14 cellular contexts compared by ENCODE assay signal in the genomic region with DNA sequence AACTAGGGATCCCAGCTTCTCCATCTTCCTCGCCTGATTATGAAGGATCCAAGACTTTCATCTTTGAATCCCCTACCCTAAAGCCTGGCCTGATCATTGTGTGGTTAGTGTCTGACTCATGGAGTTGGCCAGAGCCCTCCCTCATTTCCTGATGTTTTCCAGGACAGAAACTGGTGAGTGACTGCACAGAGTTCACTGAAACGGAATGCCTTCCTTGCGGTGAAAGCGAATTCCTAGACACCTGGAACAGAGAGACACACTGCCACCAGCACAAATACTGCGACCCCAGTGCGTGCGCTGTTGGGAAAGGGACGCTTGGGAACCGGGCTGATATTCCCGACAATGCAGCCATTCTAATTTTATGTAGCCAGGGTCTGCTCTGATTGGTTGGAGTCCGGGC. TPM values are rescaled to one million over a fixed set of nuclear protein-coding genes. Genes with fewer than 3 reads are reported as not detected.
DNase-seq lines count a peak whose midpoint lies in the region; ATAC-seq lines count a peak whose summit lies in the region.
"Had no signal": no experiment of that assay in that cellular context is flagged by ENCODE, and none has a peak within 500 bp of the region (broad histone marks: within the 10 kb centered on the region; RNA-seq: fewer than 3 reads in every experiment).

No MANE protein-coding gene starts in this region.

- no peak for ATAC-seq in HG03175 (IDR thresholded peaks at IDR 0.05; ENCODE audit: unreplicated experiment)
- ATAC-seq: T-cell had no signal

- H3K27ac ChIP-seq in mesodermal cell (ENCODE audit: low read depth, low read length, severe bottlenecking) = peak overlapping the region; percentile 30
- H3K27ac ChIP-seq: BLaER1 had no signal

- H3K4me1 ChIP-seq in mesodermal cell (ENCODE audit: control insufficient read depth, insufficient read depth, low read length, poor library complexity, severe bottlenecking) = peaks cover 16% of the 10 kb centered on the region

- no peak overlapping the region for H3K4me3 ChIP-seq in mesodermal cell (ENCODE audit: extremely low read depth, insufficient read depth, low read length, poor library complexity, severe bottlenecking)
- H3K4me3 ChIP-seq: BLaER1 had no signal

- no peaks in the 10 kb centered on the region for H3K36me3 ChIP-seq in mesodermal cell (ENCODE audit: control insufficient read depth, insufficient read depth, low read length)

- no peaks in the 10 kb centered on the region for H3K9me3 ChIP-seq in mesodermal cell (ENCODE audit: control insufficient read depth, low read length)
- H3K9me3 ChIP-seq: BLaER1 had no signal

- WGBS in mesodermal cell (ENCODE audit: insufficient coverage in 2 of 2), 2 experiments = 85 to 94% methylated on average over 10 to 11 of the region's 11 CpGs

- DNase-seq in AG20443 (ENCODE audit: low spot score) (peak; percentile 47), M059J (ENCODE audit: low read depth) (peak; percentile 90), dermis blood vessel endothelial cell (peak; percentile 84), Kasumi-1 (lab: John Stamatoyannopoulos, UW) (no peak), superior temporal gyrus (ENCODE audit: extremely low spot score) (no peak), NCI-H446 (lab: John Stamatoyannopoulos, UW) (no peak)
- DNase-seq: activated CD4-positive, alpha-beta memory T cell treated with anti-CD3 and anti-CD28 coated beads for 36 hours; activated naive CD4-positive, alpha-beta T cell treated with Interleukin-2 at 50 U/mL for 16 hours; NCI-H1105 treated with DMSO at 0.1 percent for 48 hours; NCI-H774; T-cell had no signal

RNA-seq across cellular contexts. Expression of gene CD40, which starts 4.0 kb away (rescaled TPM):
- not detected in 2 replicates for total RNA-seq in M059J (2014; rRNA removed; shearing (Covaris generic))
- 19.4 and 21.3 TPM in 2 replicates for total RNA-seq in dermis blood vessel endothelial cell
- 33.4 TPM for polyA plus RNA-seq in mesodermal cell (2013, experiment 1 of 2)
- polyA plus RNA-seq in mesodermal cell (2013, experiment 2 of 2) = 21.7 TPM

RNA-seq across cellular contexts. Expression of gene NCOA5, which starts 32.3 kb away (rescaled TPM):
- total RNA-seq in M059J (2014; rRNA removed; shearing (Covaris generic)) = 20.0 and 24.0 TPM in 2 replicates
- total RNA-seq in dermis blood vessel endothelial cell = 16.7 and 18.6 TPM in 2 replicates
- 11.9 TPM for polyA plus RNA-seq in mesodermal cell (2013, experiment 1 of 2)
- 10.6 TPM for polyA plus RNA-seq in mesodermal cell (2013, experiment 2 of 2)

Comparison
In these comparisons a context has a peak if more than half of its experiments do, and no peak if none do; other contexts are left out.
1. DNase-seq: peak in AG20443 (single experiment), M059J (single experiment) and dermis blood vessel endothelial cell (single experiment); none in Kasumi-1 (0 of 2), superior temporal gyrus (single experiment) and NCI-H446 (0 of 2).
2. RNA of gene CD40, which starts 4.0 kb away (total RNA-seq): 19.4 to 21.3 TPM in dermis blood vessel endothelial cell; not detected in M059J; every median in the first group is over 10 times any median in the second.